In the genomic region with DNA sequence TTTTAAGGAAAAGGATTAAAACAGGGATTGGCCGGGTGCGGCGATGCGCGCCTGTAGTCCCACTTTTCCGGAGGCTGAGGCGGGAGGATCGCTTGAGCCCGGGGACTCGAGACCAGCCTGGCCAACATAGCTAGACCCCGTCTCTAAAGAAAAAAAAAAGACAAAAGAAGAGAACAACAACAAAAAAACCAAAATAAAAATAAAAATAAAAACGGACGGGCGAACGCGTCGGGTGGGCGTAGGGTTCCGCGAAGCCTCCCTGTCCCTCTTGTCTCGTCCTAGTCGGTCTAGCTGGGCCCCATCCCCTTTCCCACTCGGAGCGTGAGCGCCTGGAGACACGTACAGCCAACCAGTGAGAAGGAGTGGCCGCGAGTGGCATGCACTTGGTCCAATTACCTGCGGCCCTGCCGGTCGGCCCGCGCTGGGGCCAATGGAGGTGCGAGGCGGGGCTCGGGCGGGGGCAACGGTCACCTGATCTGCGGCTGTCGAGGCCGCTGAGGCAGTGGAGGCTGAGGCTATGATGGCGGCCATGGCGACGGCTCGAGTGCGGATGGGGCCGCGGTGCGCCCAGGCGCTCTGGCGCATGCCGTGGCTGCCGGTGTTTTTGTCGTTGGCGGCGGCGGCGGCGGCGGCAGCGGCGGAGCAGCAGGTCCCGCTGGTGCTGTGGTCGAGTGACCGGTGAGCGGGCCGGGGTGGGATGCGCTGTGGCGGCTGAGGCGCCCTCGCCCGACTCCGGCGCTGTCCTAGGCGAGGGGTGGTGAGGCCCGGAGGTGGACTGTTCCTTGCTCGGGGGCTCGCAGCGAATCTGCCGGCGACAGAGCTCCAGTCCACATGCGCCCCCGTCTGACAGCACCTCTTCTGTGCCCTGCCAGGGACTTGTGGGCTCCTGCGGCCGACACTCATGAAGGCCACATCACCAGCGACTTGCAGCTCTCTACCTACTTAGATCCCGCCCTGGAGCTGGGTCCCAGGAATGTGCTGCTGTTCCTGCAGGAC, we compare ENCODE assay signal across 8 cellular contexts. TPM values are rescaled to one million over a fixed set of nuclear protein-coding genes. Genes with fewer than 3 reads are reported as not detected.
DNase-seq lines count a peak whose midpoint lies in the region; TF ChIP-seq lines count a peak whose summit lies in the region.

A gene with protein sequence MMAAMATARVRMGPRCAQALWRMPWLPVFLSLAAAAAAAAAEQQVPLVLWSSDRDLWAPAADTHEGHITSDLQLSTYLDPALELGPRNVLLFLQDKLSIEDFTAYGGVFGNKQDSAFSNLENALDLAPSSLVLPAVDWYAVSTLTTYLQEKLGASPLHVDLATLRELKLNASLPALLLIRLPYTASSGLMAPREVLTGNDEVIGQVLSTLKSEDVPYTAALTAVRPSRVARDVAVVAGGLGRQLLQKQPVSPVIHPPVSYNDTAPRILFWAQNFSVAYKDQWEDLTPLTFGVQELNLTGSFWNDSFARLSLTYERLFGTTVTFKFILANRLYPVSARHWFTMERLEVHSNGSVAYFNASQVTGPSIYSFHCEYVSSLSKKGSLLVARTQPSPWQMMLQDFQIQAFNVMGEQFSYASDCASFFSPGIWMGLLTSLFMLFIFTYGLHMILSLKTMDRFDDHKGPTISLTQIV (plus strand): TSS at position 502 of the 996 bp plus-strand sequence. CDS start 16 bp downstream, at position 518.

- no peak within 1 kb of the TSS for H3K18ac ChIP-seq in H9 (ENCODE audit: insufficient read length, low read depth, low read length)
- H3K18ac ChIP-seq in neuronal stem cell (ENCODE audit: low read length) = peak within 1 kb of the TSS; percentile 95

- no peak within 1 kb of the TSS for H2BK20ac ChIP-seq in H9 (ENCODE audit: low read depth, low read length, poor library complexity, severe bottlenecking)

- H3K9ac ChIP-seq in H9 (ENCODE audit: extremely low read depth, insufficient read length, low read length) (no peak within 1 kb of the TSS), neuronal stem cell (ENCODE audit: low read depth, low read length, poor library complexity) (peak within 1 kb of the TSS; percentile 98)

- H3K9me3 ChIP-seq in H9 (ENCODE audit: control insufficient read depth, low read depth, low read length) (peaks cover 32% of the 10 kb centered on the region), MG63 (no peaks in the 10 kb centered on the region), SJCRH30 (replicated peaks) (no peaks in the 10 kb centered on the region), neuronal stem cell (replicated peaks in 1 of 2; ENCODE audit: control insufficient read depth in 2 of 2, insufficient read depth in 1 of 2, low read depth in 1 of 2, low read length in 2 of 2) (no peaks in the 10 kb centered on the region)

- peak within 1 kb of the TSS; percentile 72 to 81 for H3K4me3 Mint-ChIP-seq in H9

- peak within 1 kb of the TSS; percentile 67 for H3K4me3 ChIP-seq in MG63
- H3K4me3 ChIP-seq in SJCRH30 = peak within 1 kb of the TSS; percentile 88
- H3K4me3 ChIP-seq in neuronal stem cell (ENCODE audit: low read length in 2 of 2) = peak within 1 kb of the TSS; percentile 67 to 91

- H3K27ac ChIP-seq in H9 (ENCODE audit: insufficient read length, low read depth, low read length) = no peak within 1 kb of the TSS
- peak within 1 kb of the TSS; percentile 18; the same call in 1 of the 2 replicates for H3K27ac ChIP-seq in SJCRH30
- H3K27ac ChIP-seq in neuronal stem cell (replicated peaks; ENCODE audit: low read length) = no peak within 1 kb of the TSS

- H4K8ac ChIP-seq in H9 (replicated peaks; ENCODE audit: insufficient read length, low read depth, low read length) (no peak within 1 kb of the TSS), neuronal stem cell (ENCODE audit: low read depth, low read length) (no peak within 1 kb of the TSS)

- H3K4me1 Mint-ChIP-seq in H9 = peaks cover 7 to 20% of the 10 kb centered on the region in 2 experiments

- H3T11ph ChIP-seq in H9 (ENCODE audit: low read length) = no peak within 1 kb of the TSS

- H3K27me3 Mint-ChIP-seq in H9 (ENCODE audit: low read depth) = no peaks in the 10 kb centered on the region

- no peak within 1 kb of the TSS for H2BK5ac ChIP-seq in H9 (ENCODE audit: insufficient read length, low read length)
- H2BK5ac ChIP-seq in neuronal stem cell (ENCODE audit: low read length) = peak within 1 kb of the TSS; percentile 75

- H2AFZ ChIP-seq in H9 (ENCODE audit: low read length) (no peak within 1 kb of the TSS), neuronal stem cell (ENCODE audit: low read length) (peak within 1 kb of the TSS; percentile 85)

- H3K4me1 ChIP-seq in H9 (ENCODE audit: insufficient read depth, low read length) (no peaks in the 10 kb centered on the region), SJCRH30 (no peaks in the 10 kb centered on the region), neuronal stem cell (ENCODE audit: control insufficient read depth in 2 of 2, insufficient read depth in 1 of 2, low read depth in 1 of 2, low read length in 2 of 2) (peaks cover 0 to 6% of the 10 kb centered on the region in 2 donors)

- no peak within 1 kb of the TSS; a peak in 1 of 7 replicates for H3K27ac Mint-ChIP-seq in H9

- no peak within 1 kb of the TSS for H3K23ac ChIP-seq in H9 (ENCODE audit: insufficient read length, low read depth, low read length)
- H3K23ac ChIP-seq in neuronal stem cell (ENCODE audit: low read depth, low read length, poor library complexity) = peak within 1 kb of the TSS; percentile 55

- H3K9me3 Mint-ChIP-seq in H9 = peaks cover 67 to 78% of the 10 kb centered on the region in 2 experiments

- H3K4me2 ChIP-seq in H9 (ENCODE audit: insufficient read depth, insufficient read length, low read length) = peak within 1 kb of the TSS; percentile 61
- peak within 1 kb of the TSS; percentile 57 for H3K4me2 ChIP-seq in neuronal stem cell (ENCODE audit: insufficient read depth, low read length, poor library complexity, severe bottlenecking)

- DNase-seq in G401 (ENCODE audit: low spot score) (peak; percentile 92), H9 (peak; percentile 92), MG63 (peak; percentile 96), SJCRH30 (peak; percentile 93 to 94), foreskin melanocyte (peak; percentile 83), neuronal stem cell (ENCODE audit: low spot score) (peak; percentile 82)
- peak; percentile 53 to 83 (median 70) for DNase-seq in activated naive CD4-positive, alpha-beta T cell (lab: John Stamatoyannopoulos, UW)

- H2AK5ac ChIP-seq in H9 (ENCODE audit: insufficient read length, low read length) (no peak within 1 kb of the TSS), neuronal stem cell (ENCODE audit: low read depth, low read length) (peak within 1 kb of the TSS; percentile 46)

- WGBS in H9 (ENCODE audit: extremely low coverage, insufficient read length, low lambda C conversion rate) = no CpG with 5 or more reads among the region's 87 CpGs
- WGBS in neuronal stem cell (ENCODE audit: extremely low coverage in 2 of 2, insufficient read length in 2 of 2, insufficient replicate concordance in 1 of 2), 2 donors = no CpG with 5 or more reads among the region's 87 CpGs

- H4K20me1 ChIP-seq in H9 (ENCODE audit: control insufficient read depth, insufficient read depth, insufficient read length) = no peaks in the 10 kb centered on the region

- H3K23me2 ChIP-seq in H9 (ENCODE audit: insufficient read length, low read depth, low read length, poor library complexity, severe bottlenecking) = no peaks in the 10 kb centered on the region

- no peak within 1 kb of the TSS for H3K4ac ChIP-seq in H9 (ENCODE audit: low read depth, low read length)
- H3K4ac ChIP-seq in neuronal stem cell (ENCODE audit: low read length) = no peak within 1 kb of the TSS

- H2BK12ac ChIP-seq in H9 (ENCODE audit: insufficient read length, low read depth, low read length) (no peak within 1 kb of the TSS), neuronal stem cell (ENCODE audit: low read length) (no peak within 1 kb of the TSS)

- no peaks in the 10 kb centered on the region for H3K79me2 ChIP-seq in H9 (ENCODE audit: insufficient read depth, low read length)

- in situ Hi-C loops in G401 (cut with HindIII; ENCODE audit: low sequenced_read_pairs) = no loop called here

- H4K91ac ChIP-seq in H9 (ENCODE audit: insufficient read length, low read depth, low read length) = no peak within 1 kb of the TSS
- H4K91ac ChIP-seq in neuronal stem cell (ENCODE audit: low read depth, low read length, poor library complexity) = no peak within 1 kb of the TSS

- H2BK15ac ChIP-seq in H9 (ENCODE audit: low read depth, low read length) = no peak within 1 kb of the TSS
- no peak within 1 kb of the TSS for H2BK15ac ChIP-seq in neuronal stem cell (ENCODE audit: low read length)

- H3K79me1 ChIP-seq in H9 (ENCODE audit: insufficient read depth, low read depth, low read length, poor library complexity, severe bottlenecking) (no peaks in the 10 kb centered on the region), neuronal stem cell (ENCODE audit: low read depth, low read length) (peaks cover 11% of the 10 kb centered on the region)

- H3K36me3 ChIP-seq in MG63 (no peaks in the 10 kb centered on the region), SJCRH30 (no peaks in the 10 kb centered on the region), neuronal stem cell (replicated peaks in 1 of 2; ENCODE audit: control insufficient read depth in 2 of 2, insufficient read depth in 2 of 2, low read length in 2 of 2) (peaks cover 2 to 25% of the 10 kb centered on the region in 2 donors)

- TF ChIP-seq CTCF in H9 (conservative IDR thresholded peaks at IDR 0.05) (no peak), subcutaneous adipose tissue (IDR thresholded peaks at IDR 0.05; ENCODE audit: low read depth) (no peak)

- no peak within 1 kb of the TSS for H4K5ac ChIP-seq in H9 (ENCODE audit: insufficient read length, low read depth, low read length)

- H3K56ac ChIP-seq in H9 (ENCODE audit: insufficient read length, low read depth, low read length) = no peak within 1 kb of the TSS

- H3K36me3 Mint-ChIP-seq in H9 (ENCODE audit: insufficient read depth in 1 of 3, low read depth in 3 of 3) = peaks cover 10 to 32% (median 29%) of the 10 kb centered on the region in 3 experiments

- H3K27me3 ChIP-seq in H9 (ENCODE audit: insufficient read depth, low read length) (no peaks in the 10 kb centered on the region), MG63 (no peaks in the 10 kb centered on the region), SJCRH30 (no peaks in the 10 kb centered on the region), neuronal stem cell (ENCODE audit: control insufficient read depth in 3 of 3, insufficient read depth in 3 of 3, low read depth in 1 of 3, low read length in 3 of 3) (no peaks in the 10 kb centered on the region)

- H3K14ac ChIP-seq in H9 (ENCODE audit: insufficient read depth, low read length) = no peak within 1 kb of the TSS; the same call in 1 of the 2 replicates
- H3K14ac ChIP-seq in neuronal stem cell (ENCODE audit: low read length) = peak within 1 kb of the TSS; percentile 94

- no peak within 1 kb of the TSS for H2BK120ac ChIP-seq in H9 (ENCODE audit: low read depth, low read length, poor library complexity, severe bottlenecking)
- H2BK120ac ChIP-seq in neuronal stem cell (ENCODE audit: low read depth, low read length) = no peak within 1 kb of the TSS

RNA-seq across cellular contexts. Expression of the gene that starts here (rescaled TPM):
- 48.9 and 60.6 TPM in 2 replicates for total RNA-seq in G401 (2014; rRNA removed; shearing (Covaris generic))
- total RNA-seq in H9 (2021) (45.6 and 49.2 TPM in 2 replicates), subcutaneous adipose tissue (10 to 100 TPM; 33.6 to 94.5 (median 43.9) TPM)
- 53.2 and 62.2 TPM in 2 replicates for total RNA-seq in MG63 (2014; rRNA removed; shearing (Covaris generic); ENCODE audit: low replicate concordance)
- 30.4 and 32.0 TPM in 2 replicates for total RNA-seq in SJCRH30 (2014; rRNA removed; shearing (Covaris generic))
- 49.4 TPM for polyA plus RNA-seq in neuronal stem cell (2013, experiment 1 of 2)
- 45.9 TPM for polyA plus RNA-seq in neuronal stem cell (2013, experiment 2 of 2)
